Comparison of ENCODE assay signal across 8 cellular contexts in genomic region chr11:119085523-119085878, GRCh38. TPM values are rescaled to one million over a fixed set of nuclear protein-coding genes. Genes with fewer than 3 reads are reported as not detected.
DNase-seq lines count a peak whose midpoint lies in the region; ATAC-seq lines count a peak whose summit lies in the region.

No MANE protein-coding gene starts in this region.

- peak overlapping the region; percentile 90 to 97 for H3K27ac Mint-ChIP-seq in activated naive CD4-positive, alpha-beta T cell treated with anti-CD3 and anti-CD28 coated beads, Interleukin-2, amount 50 U/mL, for 72 hours

- no peaks in the 10 kb centered on the region for H3K9me3 ChIP-seq in iPS-20b (ENCODE audit: insufficient read depth, low read depth, low read length)

- peak; percentile 12 for ATAC-seq in GM19035 (IDR thresholded peaks at IDR 0.05; ENCODE audit: unreplicated experiment)
- peak; percentile 11 for ATAC-seq in HG03469 (IDR thresholded peaks at IDR 0.05; ENCODE audit: unreplicated experiment)
- ATAC-seq in activated naive CD4-positive, alpha-beta T cell treated with anti-CD3 and anti-CD28 coated beads, Interleukin-2, amount 50 U/mL, for 72 hours, result peak in 1 of 2 donors; percentile 19
- ATAC-seq in HG03139 (IDR thresholded peaks at IDR 0.05; ENCODE audit: unreplicated experiment), result no peak

- H3K9me3 Mint-ChIP-seq in activated naive CD4-positive, alpha-beta T cell treated with anti-CD3 and anti-CD28 coated beads, Interleukin-2, amount 50 U/mL, for 72 hours, result no peaks in the 10 kb centered on the region

- H3K27ac ChIP-seq in iPS-20b (ENCODE audit: low read length), result peak overlapping the region; percentile 99

- peak overlapping the region; percentile 95; the same call in 1 of the 2 replicates for H3K9ac ChIP-seq in iPS-20b (ENCODE audit: low read depth, low read length)

- peaks cover 45% of the 10 kb centered on the region for H3K36me3 ChIP-seq in iPS-20b (ENCODE audit: insufficient read depth, low read depth, low read length)

- H3K4me1 ChIP-seq in iPS-20b (ENCODE audit: insufficient read depth, low read length), result peaks cover 5% of the 10 kb centered on the region; the same call in 1 of the 2 replicates

- H3K27me3 ChIP-seq in iPS-20b (ENCODE audit: insufficient read depth, low read length), result no peaks in the 10 kb centered on the region

- H3K4me3 ChIP-seq in iPS-20b (ENCODE audit: low read length), result peak overlapping the region; percentile 92

- DNase-seq in activated naive CD4-positive, alpha-beta T cell treated with anti-CD3 and anti-CD28 coated beads, Interleukin-2, amount 50 U/mL, for 72 hours (ENCODE audit: low spot score in 2 of 2), result no peak
- DNase-seq in stimulated activated CD4-positive, alpha-beta T cell treated with anti-CD3 and anti-CD28 coated beads, TNF-alpha, amount 100 ng/mL, for 4 hours (ENCODE audit: low read depth in 3 of 3), result peak in 2 of 3 experiments; percentile 26 to 48
- DNase-seq in NCI-H1436 treated with DMSO at 0.1 percent for 48 hours (lab: John Stamatoyannopoulos, UW) (no peak), kidney glomerular epithelial cell (lab: John Stamatoyannopoulos, UW) (no peak)

- peaks cover 0 to 12% of the 10 kb centered on the region in 2 donors for H3K36me3 Mint-ChIP-seq in activated naive CD4-positive, alpha-beta T cell treated with anti-CD3 and anti-CD28 coated beads, Interleukin-2, amount 50 U/mL, for 72 hours

RNA-seq across cellular contexts. Expression of gene HMBS, which starts 0.8 kb away (rescaled TPM):
- 10 to 100 TPM; 20.0 to 35.7 TPM for total RNA-seq in activated naive CD4-positive, alpha-beta T cell treated with anti-CD3 and anti-CD28 coated beads, Interleukin-2, amount 50 U/mL, for 72 hours

RNA-seq across cellular contexts. Expression of gene DPAGT1, which starts 16.2 kb away (rescaled TPM):
- total RNA-seq in activated naive CD4-positive, alpha-beta T cell treated with anti-CD3 and anti-CD28 coated beads, Interleukin-2, amount 50 U/mL, for 72 hours, result 10 to 100 TPM; 74.7 to 79.9 TPM

RNA-seq across cellular contexts. Expression of gene VPS11, which starts 17.9 kb away (rescaled TPM):
- total RNA-seq in activated naive CD4-positive, alpha-beta T cell treated with anti-CD3 and anti-CD28 coated beads, Interleukin-2, amount 50 U/mL, for 72 hours, result 10 to 100 TPM; 26.6 to 42.2 TPM

RNA-seq across cellular contexts. Expression of gene C2CD2L, which starts 21.6 kb away (rescaled TPM):
- 10 to 100 TPM; 19.1 to 43.2 TPM for total RNA-seq in activated naive CD4-positive, alpha-beta T cell treated with anti-CD3 and anti-CD28 coated beads, Interleukin-2, amount 50 U/mL, for 72 hours

RNA-seq across cellular contexts. Expression of gene HYOU1, which starts 28.5 kb away (rescaled TPM):
- 100 to 1,000 TPM in 1 of 2 donors, 10 to 100 TPM in 1; 71.7 to 117 TPM for total RNA-seq in activated naive CD4-positive, alpha-beta T cell treated with anti-CD3 and anti-CD28 coated beads, Interleukin-2, amount 50 U/mL, for 72 hours

Comparison
In these comparisons a context has a peak if more than half of its experiments do, and no peak if none do; other contexts are left out.
1. DNase-seq: peak in stimulated activated CD4-positive, alpha-beta T cell treated with anti-CD3 and anti-CD28 coated beads, TNF-alpha, amount 100 ng/mL, for 4 hours (2 of 3); none in activated naive CD4-positive, alpha-beta T cell treated with anti-CD3 and anti-CD28 coated beads, Interleukin-2, amount 50 U/mL, for 72 hours (0 of 2), NCI-H1436 treated with DMSO at 0.1 percent for 48 hours (single experiment) and kidney glomerular epithelial cell (single experiment).